In genomic region chr14:31726337-31726736, GRCh38 we compare ENCODE assay signal across 8 cellular contexts.
"Had no signal": no experiment of that assay in that cellular context is flagged by ENCODE, and none has a peak within 500 bp of the region (broad histone marks: within the 10 kb centered on the region; RNA-seq: fewer than 3 reads in every experiment).

No MANE protein-coding gene starts in this region.

- ATAC-seq: HCT116 had no signal

- H3K4me1 ChIP-seq: HAP-1 had no signal

- H3K9ac ChIP-seq: GM23248 had no signal

- H2AFZ ChIP-seq: GM23248 had no signal

- H3K9me3 ChIP-seq: HAP-1 had no signal

- H3K4me3 ChIP-seq: GM23248, HAP-1 had no signal

- DNase-seq: GM23248, GOT3, H7, HFFc6, KBM-7 had no signal

- H3K36me3 ChIP-seq: HAP-1 had no signal

- H3K27ac ChIP-seq: GM23248, HL-60 had no signal
